In genomic region chr3:187778726-187779125, GRCh38 we compare ENCODE assay signal across 16 cellular contexts.
"Had no signal": no experiment of that assay in that cellular context is flagged by ENCODE, and none has a peak within 500 bp of the region (broad histone marks: within the 10 kb centered on the region; RNA-seq: fewer than 3 reads in every experiment).

No MANE protein-coding gene starts in this region.

- H3K9me3 ChIP-seq: gastrocnemius medialis, SK-N-SH, thoracic aorta, vagina had no signal

- H3K27me3 Mint-ChIP-seq: activated B cell treated with CpG ODN at 0.5 μM for 24 hours; activated naive CD4-positive, alpha-beta T cell treated with anti-CD3 and anti-CD28 coated beads, Interleukin-2, amount 50 U/mL, for 24 hours; stimulated activated naive CD8-positive, alpha-beta T cell treated with anti-CD3 and anti-CD28 coated beads, Interleukin-15, amount 100 ng/mL, for 72 hours had no signal

- H3K9ac ChIP-seq: SK-N-SH had no signal

- H3K4me1 ChIP-seq: vagina had no signal

- H3K27ac ChIP-seq: dorsolateral prefrontal cortex, gastrocnemius medialis, thoracic aorta, vagina had no signal

- ATAC-seq: gastrocnemius medialis; left ventricle myocardium superior; stimulated activated naive CD8-positive, alpha-beta T cell treated with anti-CD3 and anti-CD28 coated beads, Interleukin-15, amount 100 ng/mL, for 72 hours had no signal

- H3K4me2 ChIP-seq: SK-N-SH had no signal

- H3K27me3 ChIP-seq: dorsolateral prefrontal cortex, gastrocnemius medialis, vagina had no signal

- H3K4me3 Mint-ChIP-seq: activated B cell treated with CpG ODN at 0.5 μM for 24 hours; stimulated activated naive CD8-positive, alpha-beta T cell treated with anti-CD3 and anti-CD28 coated beads, Interleukin-15, amount 100 ng/mL, for 72 hours; T-helper 1 cell treated with Interleukin-12 subunit alpha and Interleukin-12 subunit beta and Interleukin-4 antibody, amounts not matched to agents 30 μg/mL and 1 μg/mL, for 36 hours had no signal

- H3K4me3 ChIP-seq: dorsolateral prefrontal cortex, gastrocnemius medialis, thoracic aorta, vagina had no signal

- H3K36me3 ChIP-seq: gastrocnemius medialis, thoracic aorta, vagina had no signal

- H3K9me2 ChIP-seq: SK-N-SH had no signal

- H3K9me3 Mint-ChIP-seq: activated B cell treated with CpG ODN at 0.5 μM for 24 hours; activated naive CD4-positive, alpha-beta T cell treated with anti-CD3 and anti-CD28 coated beads, Interleukin-2, amount 50 U/mL, for 24 hours; activated T-helper 2 cell treated with anti-CD3 and anti-CD28 coated beads, Interferon-gamma antibody, Interleukin-2, Interleukin-4, amounts not matched to agents 10 μg/mL and 5 μg/mL and 100 μg/mL, durations not matched to agents 14 hours and 24 hours and 36 hours; T-helper 1 cell treated with Interleukin-12 subunit alpha and Interleukin-12 subunit beta and Interleukin-4 antibody, amounts not matched to agents 30 μg/mL and 1 μg/mL, for 36 hours had no signal

- H3K36me3 Mint-ChIP-seq: activated naive CD4-positive, alpha-beta T cell treated with anti-CD3 and anti-CD28 coated beads, Interleukin-2, amount 50 U/mL, for 24 hours had no signal

- DNase-seq: activated B cell treated with CpG ODN at 0.5 μM for 24 hours; activated CD4-positive, alpha-beta T cell treated with anti-CD3 and anti-CD28 coated beads, Interleukin-2, amount 50 U/mL, for 4 hours; anterior cingulate cortex; dorsolateral prefrontal cortex; gastrocnemius medialis; kidney; left ventricle myocardium superior; mesendoderm; SK-N-SH; stimulated activated CD4-positive, alpha-beta T cell treated with anti-CD3 and anti-CD28 coated beads, Interleukin-12 subunit alpha, Interleukin-12 subunit beta, amount 100 ng/mL, for 4 hours; stimulated activated naive CD8-positive, alpha-beta T cell treated with anti-CD3 and anti-CD28 coated beads, Interleukin-15, amount 100 ng/mL, for 72 hours had no signal
